Comparison of ENCODE assay signal across 16 cellular contexts in genomic region chr11:122365545-122366380, GRCh38.
DNase-seq lines count a peak whose midpoint lies in the region; TF ChIP-seq lines count a peak whose summit lies in the region.
"Had no signal": no experiment of that assay in that cellular context is flagged by ENCODE, and none has a peak within 500 bp of the region (broad histone marks: within the 10 kb centered on the region; RNA-seq: fewer than 3 reads in every experiment).

No MANE protein-coding gene starts in this region.

- POLR2A ChIA-PET in Caco-2 (lab: Charles Lee): no interaction called here

- no peak overlapping the region for H2BK120ac ChIP-seq in H9 (ENCODE audit: low read depth, low read length, poor library complexity, severe bottlenecking)

- H3K36me3 ChIP-seq in right atrium auricular region (no peaks in the 10 kb centered on the region), smooth muscle cell (ENCODE audit: low read depth) (no peaks in the 10 kb centered on the region), prostate gland (no peaks in the 10 kb centered on the region), Caco-2 (ENCODE audit: control insufficient read depth, insufficient read depth, low read length) (no peaks in the 10 kb centered on the region)
- H3K36me3 ChIP-seq: BLaER1 treated with 17β-estradiol and CSF1 and Interleukin-3, amounts not matched to agents 10 nM and 100 nM had no signal

- no peak overlapping the region for H3K14ac ChIP-seq in H9 (ENCODE audit: insufficient read depth, low read length)

- H3K18ac ChIP-seq in H9 (ENCODE audit: insufficient read length, low read depth, low read length): no peak overlapping the region

- H2BK20ac ChIP-seq in H9 (ENCODE audit: low read depth, low read length, poor library complexity, severe bottlenecking): no peak overlapping the region

- H3K27ac Mint-ChIP-seq in H9: peak overlapping the region in 1 of 3 experiments; percentile 71; a peak in 1 of 7 replicates
- peak overlapping the region; percentile 1 to 93 (median 84) for H3K27ac Mint-ChIP-seq in brain
- no peak overlapping the region for H3K27ac Mint-ChIP-seq in Caco-2 (ENCODE audit: unreplicated experiment)
- H3K27ac Mint-ChIP-seq: activated naive CD8-positive, alpha-beta T cell treated with anti-CD3 and anti-CD28 coated beads, Interleukin-2, amount 50 U/mL, for 24 hours; dendritic cell treated with granulocyte-macrophage colony-stimulating factor and Interleukin-4, amounts not matched to agents 40 ng/mL and 50 ng/mL, for 4 days had no signal

- no peaks in the 10 kb centered on the region for H3F3A ChIP-seq in smooth muscle cell (ENCODE audit: low read depth)

- TF ChIP-seq CTCF in H9 (conservative IDR thresholded peaks at IDR 0.05): no peak
- TF ChIP-seq CTCF in brain (conservative IDR thresholded peaks at IDR 0.05): no peak
- no peak for TF ChIP-seq CTCF in right atrium auricular region (IDR thresholded peaks at IDR 0.05)
- TF ChIP-seq CTCF in smooth muscle cell (IDR thresholded peaks at IDR 0.05; ENCODE audit: borderline replicate concordance, insufficient read depth, poor library complexity, severe bottlenecking): no peak
- no peak for TF ChIP-seq CTCF in prostate gland (IDR thresholded peaks at IDR 0.05)
- TF ChIP-seq CTCF in Caco-2 (IDR thresholded peaks at IDR 0.05; ENCODE audit: insufficient read depth in 1 of 2, low read depth in 1 of 2, low read length in 1 of 2, severe bottlenecking in 1 of 2, unreplicated experiment in 1 of 2): no peak

- no peak overlapping the region for H2BK15ac ChIP-seq in H9 (ENCODE audit: low read depth, low read length)

- WGBS in H9 (ENCODE audit: extremely low coverage, insufficient read length, low lambda C conversion rate): no CpG with 5 or more reads among the region's 11 CpGs
- WGBS in smooth muscle cell (ENCODE audit: low lambda C conversion rate): 83% methylated on average over 11 of the region's 11 CpGs
- whole genome bisulfite sequencing in prostate gland: 69% methylated on average over 11 of the region's 11 CpGs

- no peak overlapping the region for H4K91ac ChIP-seq in H9 (ENCODE audit: insufficient read length, low read depth, low read length)

- H4K5ac ChIP-seq in H9 (ENCODE audit: insufficient read length, low read depth, low read length): no peak overlapping the region

- no TSS peak for BruUV-seq in Caco-2 (replicated peaks; lab: Mats Ljungman, UMichigan)

- DNase-seq in H9 (no peak), right atrium auricular region (ENCODE audit: low spot score) (peak; percentile 68), smooth muscle cell (lab: John Stamatoyannopoulos, UW; ENCODE audit: unreplicated experiment) (no peak), prostate gland (ENCODE audit: low spot score) (no peak), cerebellum (ENCODE audit: low spot score) (no peak), Caco-2 (no peak)
- DNase-seq in activated T-cell treated with anti-CD3 and anti-CD28 coated beads, Interleukin-2, amount 50 U/mL, for 1 hour: no peak
- DNase-seq: activated CD4-positive, alpha-beta T cell treated with anti-CD3 and anti-CD28 coated beads, Interleukin-2, amount 50 U/mL, for 1 hour; activated naive CD8-positive, alpha-beta T cell treated with anti-CD3 and anti-CD28 coated beads, Interleukin-2, amount 50 U/mL, for 24 hours; activated T-cell treated with anti-CD3 and anti-CD28 coated beads, Interleukin-2, amount 50 U/mL, for 48 hours; midbrain; NCI-H187; NCI-H82 had no signal

- peak overlapping the region; percentile 14 to 35 for H3K4me3 ChIP-seq in right atrium auricular region
- peak overlapping the region; percentile 11 for H3K4me3 ChIP-seq in smooth muscle cell
- no peak overlapping the region for H3K4me3 ChIP-seq in prostate gland
- no peak overlapping the region for H3K4me3 ChIP-seq in Caco-2 (ENCODE audit: low read depth, low read length)
- H3K4me3 ChIP-seq: BLaER1 treated with 17β-estradiol and CSF1 and Interleukin-3, amounts not matched to agents 10 nM and 100 nM had no signal

- CTCF ChIA-PET in Caco-2 (lab: Charles Lee): no interaction called here

- H3K27ac ChIP-seq in H9 (ENCODE audit: insufficient read length, low read depth, low read length) (no peak overlapping the region), right atrium auricular region (peak overlapping the region; percentile 35 to 49), smooth muscle cell (ENCODE audit: low read depth) (no peak overlapping the region), prostate gland (no peak overlapping the region)
- H3K27ac ChIP-seq: BLaER1 treated with 17β-estradiol and CSF1 and Interleukin-3, amounts not matched to agents 10 nM and 100 nM had no signal

- H3K9ac ChIP-seq in H9 (ENCODE audit: extremely low read depth, insufficient read length, low read length) (no peak overlapping the region), smooth muscle cell (ENCODE audit: low read depth) (no peak overlapping the region)
- H3K9ac ChIP-seq: BLaER1 treated with 17β-estradiol and CSF1 and Interleukin-3, amounts not matched to agents 10 nM and 100 nM had no signal

- no peak overlapping the region for H3K4ac ChIP-seq in H9 (ENCODE audit: low read depth, low read length)

- peaks cover 6% of the 10 kb centered on the region in 2 experiments for H3K9me3 Mint-ChIP-seq in H9
- H3K9me3 Mint-ChIP-seq in brain: peaks cover 3 to 9% (median 6%) of the 10 kb centered on the region in 5 experiments
- peaks cover 17% of the 10 kb centered on the region for H3K9me3 Mint-ChIP-seq in Caco-2 (ENCODE audit: unreplicated experiment)
- H3K9me3 Mint-ChIP-seq: activated naive CD8-positive, alpha-beta T cell treated with anti-CD3 and anti-CD28 coated beads, Interleukin-2, amount 50 U/mL, for 24 hours; dendritic cell treated with granulocyte-macrophage colony-stimulating factor and Interleukin-4, amounts not matched to agents 40 ng/mL and 50 ng/mL, for 4 days had no signal

- no peaks in the 10 kb centered on the region for H4K20me1 ChIP-seq in H9 (ENCODE audit: control insufficient read depth, insufficient read depth, insufficient read length)
- no peaks in the 10 kb centered on the region for H4K20me1 ChIP-seq in smooth muscle cell (ENCODE audit: low read depth)
- H4K20me1 ChIP-seq: BLaER1 treated with 17β-estradiol and CSF1 and Interleukin-3, amounts not matched to agents 10 nM and 100 nM had no signal

- H3K27me3 ChIP-seq in H9 (ENCODE audit: insufficient read depth, low read length) (no peaks in the 10 kb centered on the region; the same call in 1 of the 2 replicates), right atrium auricular region (no peaks in the 10 kb centered on the region), smooth muscle cell (ENCODE audit: low read depth) (no peaks in the 10 kb centered on the region), prostate gland (replicated peaks; ENCODE audit: insufficient read depth) (no peaks in the 10 kb centered on the region), Caco-2 (replicated peaks; ENCODE audit: control insufficient read depth, insufficient read depth, low read length) (no peaks in the 10 kb centered on the region)
- H3K27me3 ChIP-seq: BLaER1 treated with 17β-estradiol and CSF1 and Interleukin-3, amounts not matched to agents 10 nM and 100 nM had no signal

- H3K4me1 ChIP-seq in H9 (ENCODE audit: insufficient read depth, low read length) (no peaks in the 10 kb centered on the region; the same call in 1 of the 2 replicates), right atrium auricular region (peaks cover 0 to 31% of the 10 kb centered on the region in 2 donors), smooth muscle cell (ENCODE audit: low read depth) (peaks cover 4% of the 10 kb centered on the region), prostate gland (replicated peaks) (no peaks in the 10 kb centered on the region), Caco-2 (peaks cover 16% of the 10 kb centered on the region)
- H3K4me1 ChIP-seq: BLaER1 treated with 17β-estradiol and CSF1 and Interleukin-3, amounts not matched to agents 10 nM and 100 nM had no signal

- H3K4me3 Mint-ChIP-seq in H9 (no peak overlapping the region), brain (peak overlapping the region in 4 of 5 experiments; percentile 72 to 85 (median 80)), Caco-2 (ENCODE audit: unreplicated experiment) (no peak overlapping the region)
- H3K4me3 Mint-ChIP-seq: activated naive CD8-positive, alpha-beta T cell treated with anti-CD3 and anti-CD28 coated beads, Interleukin-2, amount 50 U/mL, for 24 hours; dendritic cell treated with granulocyte-macrophage colony-stimulating factor and Interleukin-4, amounts not matched to agents 40 ng/mL and 50 ng/mL, for 4 days had no signal

- H4K8ac ChIP-seq in H9 (replicated peaks; ENCODE audit: insufficient read length, low read depth, low read length): no peak overlapping the region

- H3K4me2 ChIP-seq in H9 (ENCODE audit: insufficient read depth, insufficient read length, low read length) (no peak overlapping the region), smooth muscle cell (no peak overlapping the region)
- H3K4me2 ChIP-seq: BLaER1 treated with 17β-estradiol and CSF1 and Interleukin-3, amounts not matched to agents 10 nM and 100 nM had no signal

- no peak overlapping the region for H2BK5ac ChIP-seq in H9 (ENCODE audit: insufficient read length, low read length)

- no peak overlapping the region for H2AK5ac ChIP-seq in H9 (ENCODE audit: insufficient read length, low read length)

- H3K27me3 Mint-ChIP-seq in H9 (ENCODE audit: low read depth) (no peaks in the 10 kb centered on the region), brain (peaks cover 3% of the 10 kb centered on the region), Caco-2 (ENCODE audit: insufficient read depth, unreplicated experiment) (no peaks in the 10 kb centered on the region)
- H3K27me3 Mint-ChIP-seq: activated naive CD8-positive, alpha-beta T cell treated with anti-CD3 and anti-CD28 coated beads, Interleukin-2, amount 50 U/mL, for 24 hours; dendritic cell treated with granulocyte-macrophage colony-stimulating factor and Interleukin-4, amounts not matched to agents 40 ng/mL and 50 ng/mL, for 4 days had no signal

- H2AFZ ChIP-seq in H9 (ENCODE audit: low read length) (peak overlapping the region; percentile 33), smooth muscle cell (ENCODE audit: low read depth) (no peak overlapping the region)

- no peaks in the 10 kb centered on the region for H3K79me2 ChIP-seq in H9 (ENCODE audit: insufficient read depth, low read length)
- no peaks in the 10 kb centered on the region for H3K79me2 ChIP-seq in smooth muscle cell (ENCODE audit: low read depth)

- intact Hi-C loops in prostate gland (cut with DNase I) (no loop called here), Caco-2 (cut with micrococcal nuclease; ENCODE audit: unreplicated experiment) (no loop called here)

- no peak overlapping the region for H3T11ph ChIP-seq in H9 (ENCODE audit: low read length)

- no peak overlapping the region for H3K23ac ChIP-seq in H9 (ENCODE audit: insufficient read length, low read depth, low read length)

- no peak overlapping the region for H3K56ac ChIP-seq in H9 (ENCODE audit: insufficient read length, low read depth, low read length)

- TF ChIP-seq POLR2A in prostate gland (IDR thresholded peaks at IDR 0.05): no peak

- H3K23me2 ChIP-seq in H9 (ENCODE audit: insufficient read length, low read depth, low read length, poor library complexity, severe bottlenecking): no peaks in the 10 kb centered on the region

- H3K9me3 ChIP-seq in H9 (ENCODE audit: control insufficient read depth, low read depth, low read length) (no peaks in the 10 kb centered on the region), right atrium auricular region (no peaks in the 10 kb centered on the region), smooth muscle cell (replicated peaks; ENCODE audit: low read depth) (no peaks in the 10 kb centered on the region), prostate gland (no peaks in the 10 kb centered on the region), Caco-2 (no peaks in the 10 kb centered on the region)

- H3K4me1 Mint-ChIP-seq in H9 (peaks cover 11 to 20% of the 10 kb centered on the region in 2 experiments), brain (peaks cover 52% of the 10 kb centered on the region), Caco-2 (ENCODE audit: low read depth, unreplicated experiment) (peaks cover 16% of the 10 kb centered on the region)
- H3K4me1 Mint-ChIP-seq: activated naive CD8-positive, alpha-beta T cell treated with anti-CD3 and anti-CD28 coated beads, Interleukin-2, amount 50 U/mL, for 24 hours had no signal

- no peak overlapping the region for H2BK12ac ChIP-seq in H9 (ENCODE audit: insufficient read length, low read depth, low read length)

- H3K36me3 Mint-ChIP-seq in H9 (ENCODE audit: insufficient read depth in 1 of 3, low read depth in 3 of 3): peaks cover 0 to 7% (median 2%) of the 10 kb centered on the region in 3 experiments; a peak in 4 of 7 replicates
- no peaks in the 10 kb centered on the region for H3K36me3 Mint-ChIP-seq in brain
- H3K36me3 Mint-ChIP-seq in Caco-2 (ENCODE audit: insufficient read depth, unreplicated experiment): no peaks in the 10 kb centered on the region

- no peaks in the 10 kb centered on the region for H3K79me1 ChIP-seq in H9 (ENCODE audit: insufficient read depth, low read depth, low read length, poor library complexity, severe bottlenecking)

Comparison
In these comparisons a context has a peak if more than half of its experiments do, and no peak if none do; other contexts are left out.
1. H3K27ac ChIP-seq: peak in right atrium auricular region (2 of 2); none in H9 (single experiment), smooth muscle cell (single experiment) and prostate gland (0 of 2).
2. H3K4me3 Mint-ChIP-seq: peak in brain (4 of 5); none in H9 (0 of 2) and Caco-2 (single experiment).
3. H3K4me3 ChIP-seq: peak in right atrium auricular region (2 of 2) and smooth muscle cell (single experiment); none in prostate gland (0 of 2) and Caco-2 (single experiment).